25 cellular contexts compared by ENCODE assay signal in the genomic region with DNA sequence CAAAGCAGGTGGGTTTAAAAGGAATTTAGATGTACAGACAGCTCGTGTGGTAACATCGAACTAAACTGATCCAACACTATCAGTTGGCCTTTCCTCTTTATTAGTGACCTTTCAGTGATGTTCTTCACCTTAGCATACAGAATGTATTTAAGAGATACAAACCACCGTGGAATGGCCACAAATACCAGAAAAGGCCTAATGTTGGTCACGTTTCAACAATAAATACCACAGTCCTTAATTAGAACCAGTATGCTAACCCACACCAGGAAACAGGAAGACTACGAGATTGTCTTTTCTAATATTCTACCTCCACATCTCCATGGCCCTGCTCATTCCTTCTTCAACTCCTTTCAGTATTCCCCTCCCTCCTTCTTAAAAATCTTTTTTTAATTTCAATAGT. TPM values are rescaled to one million over a fixed set of nuclear protein-coding genes. Genes with fewer than 3 reads are reported as not detected.
DNase-seq lines count a peak whose midpoint lies in the region; ATAC-seq, FAIRE-seq and TF ChIP-seq lines count a peak whose summit lies in the region.
"Had no signal": no experiment of that assay in that cellular context is flagged by ENCODE, and none has a peak within 500 bp of the region (broad histone marks: within the 10 kb centered on the region; RNA-seq: fewer than 3 reads in every experiment).

No MANE protein-coding gene starts in this region.

- H3K4me3 ChIP-seq in BLaER1 (no peak overlapping the region), GM12878 (no peak overlapping the region)
- no peak overlapping the region for H3K4me3 ChIP-seq in CD4-positive, CD25-positive, alpha-beta regulatory T cell (ENCODE audit: low read depth, low read length)

- TF ChIP-seq CTCF in GM12878 (IDR thresholded peaks at IDR 0.05 in 2 of 3, conservative IDR thresholded peaks at IDR 0.05 in 1 of 3; ENCODE audit: control insufficient read depth in 2 of 3, extremely low read depth in 1 of 3, insufficient read depth in 1 of 3, low read depth in 3 of 3, low read length in 3 of 3) = no peak

- no peak overlapping the region for H2AFZ ChIP-seq in GM12878 (ENCODE audit: control insufficient read depth, low read depth, low read length)

- H3K9me3 ChIP-seq in BLaER1 (0 out of 2 replicates have a peak, but pooled peaks cover 4% of the 10 kb centered on the region), GM12878 (replicated peaks; ENCODE audit: control insufficient read depth, insufficient read depth, low read length) (no peaks in the 10 kb centered on the region)
- no peaks in the 10 kb centered on the region for H3K9me3 ChIP-seq in CD4-positive, CD25-positive, alpha-beta regulatory T cell (ENCODE audit: control insufficient read depth in 2 of 2, low read length in 2 of 2)

- H3K27me3 Mint-ChIP-seq in CD4-positive, CD25-positive, alpha-beta regulatory T cell = no peaks in the 10 kb centered on the region
- H3K27me3 Mint-ChIP-seq: CD4-positive, alpha-beta memory T cell; CD8-positive, alpha-beta memory T cell had no signal

- peak overlapping the region in 2 of 3 donors; percentile 37 to 54 for H3K27ac Mint-ChIP-seq in CD4-positive, CD25-positive, alpha-beta regulatory T cell
- H3K27ac Mint-ChIP-seq: B cell had no signal

- TF ChIP-seq RAD21 in GM12878 (IDR thresholded peaks at IDR 0.05; ENCODE audit: insufficient read depth, low read depth, low read length) = no peak

- no peak for DNase-seq in CD4-positive, CD25-positive, alpha-beta regulatory T cell
- DNase-seq in GM12878 (ENCODE audit: low read depth, low spot score) = no peak
- DNase-seq in NCI-H1105 treated with DMSO at 0.1 percent for 48 hours (lab: John Stamatoyannopoulos, UW) = no peak
- no peak for DNase-seq in left lobe of liver (ENCODE audit: low spot score)
- DNase-seq: 8988T; ACHN; AML-193; CD4-positive, alpha-beta memory T cell; CD8-positive, alpha-beta memory T cell; COR-L47; DMS 273 treated with DMSO at 0.1 percent for 48 hours; DMS153; DMS53; DMS79; DND-41; GF-D8 had no signal

- no peak for TF ChIP-seq POLR2A in GM12878 (IDR thresholded peaks at IDR 0.05; ENCODE audit: low read depth, low read length)

- H3K27me3 ChIP-seq in BLaER1 (no peaks in the 10 kb centered on the region), GM12878 (replicated peaks in 1 of 2; ENCODE audit: control insufficient read depth in 2 of 2, insufficient read depth in 2 of 2, low read length in 1 of 2) (no peaks in the 10 kb centered on the region; a peak in 1 of 4 replicates)
- H3K27me3 ChIP-seq in CD4-positive, CD25-positive, alpha-beta regulatory T cell (ENCODE audit: control insufficient read depth, insufficient read depth, low read length) = no peaks in the 10 kb centered on the region

- BruUV-seq in GM12878 (replicated peaks; lab: Mats Ljungman, UMichigan) = no TSS peak

- H3K9ac ChIP-seq in BLaER1 (no peak overlapping the region), GM12878 (ENCODE audit: control insufficient read depth, insufficient read depth, low read length) (no peak overlapping the region)

- H3K9me3 Mint-ChIP-seq in CD4-positive, CD25-positive, alpha-beta regulatory T cell = no peaks in the 10 kb centered on the region
- H3K9me3 Mint-ChIP-seq: CD4-positive, alpha-beta memory T cell; CD8-positive, alpha-beta memory T cell had no signal

- H4K20me1 ChIP-seq in BLaER1 = peaks cover 5% of the 10 kb centered on the region; the same call in 1 of the 2 replicates
- H4K20me1 ChIP-seq in GM12878 (ENCODE audit: control insufficient read depth, insufficient read depth) = no peaks in the 10 kb centered on the region

- H3K36me3 Mint-ChIP-seq in CD4-positive, CD25-positive, alpha-beta regulatory T cell = peaks cover 19% of the 10 kb centered on the region

- POLR2A ChIA-PET in GM12878 (lab: Charles Lee) = no interaction called here

- SMC1A ChIA-PET in GM12878 (lab: Charles Lee; ENCODE audit: uncharacterized antibody, unreplicated experiment) = interaction anchor here (1.1 kb wide), 1 partner anchor 13 kb away, joined by 3 read pairs; no protein-coding TSS in a partner anchor

- RAD21 ChIA-PET in GM12878 (lab: Charles Lee; ENCODE audit: unreplicated experiment) = no interaction called here

- H3K79me2 ChIP-seq in GM12878 (ENCODE audit: control insufficient read depth, insufficient read depth, low read length) = no peaks in the 10 kb centered on the region

- H3K36me3 ChIP-seq in BLaER1 = peaks cover 16% of the 10 kb centered on the region; the same call in 1 of the 2 replicates
- peaks cover 2% of the 10 kb centered on the region for H3K36me3 ChIP-seq in CD4-positive, CD25-positive, alpha-beta regulatory T cell (ENCODE audit: control insufficient read depth, insufficient read depth, low read length)
- H3K36me3 ChIP-seq in GM12878 (ENCODE audit: control insufficient read depth in 2 of 2, insufficient read depth in 2 of 2, low read length in 1 of 2) = no peaks in the 10 kb centered on the region

- no peak for FAIRE-seq in GM12878 (lab: Jason Lieb, UNC)
- FAIRE-seq: A204.1, G401.6, GM12892, GM18507 had no signal

- H3K4me1 ChIP-seq in BLaER1 (peaks cover 10% of the 10 kb centered on the region), GM12878 (ENCODE audit: control insufficient read depth, insufficient read depth, low read length) (no peaks in the 10 kb centered on the region)
- H3K4me1 ChIP-seq in CD4-positive, CD25-positive, alpha-beta regulatory T cell (ENCODE audit: control insufficient read depth, insufficient read depth, low read length, poor library complexity, severe bottlenecking) = no peaks in the 10 kb centered on the region

- ATAC-seq in CD4-positive, CD25-positive, alpha-beta regulatory T cell (ENCODE audit: low read depth in 2 of 2) = no peak
- ATAC-seq in GM12878 (no peak; the same call in 2 of the 3 replicates), left lobe of liver (no peak), HG03175 (IDR thresholded peaks at IDR 0.05; ENCODE audit: unreplicated experiment) (no peak), GM21737 (IDR thresholded peaks at IDR 0.05; ENCODE audit: unreplicated experiment) (no peak)

- H3K27ac ChIP-seq in BLaER1 = no peak overlapping the region
- no peak overlapping the region for H3K27ac ChIP-seq in CD4-positive, CD25-positive, alpha-beta regulatory T cell (ENCODE audit: insufficient read depth, low read length, poor library complexity, severe bottlenecking)
- no peak overlapping the region for H3K27ac ChIP-seq in GM12878 (ENCODE audit: control insufficient read depth, insufficient read depth)
- H3K27ac ChIP-seq: C4-2B had no signal

- H3K4me3 Mint-ChIP-seq in CD4-positive, CD25-positive, alpha-beta regulatory T cell = no peak overlapping the region
- H3K4me3 Mint-ChIP-seq: B cell; CD8-positive, alpha-beta memory T cell had no signal

- intact Hi-C loops in GM12878 (cut with micrococcal nuclease; ENCODE audit: unreplicated experiment) = no loop called here

- 27% methylated on average over 5 of the region's 5 CpGs for WGBS in GM12878 (ENCODE audit: insufficient coverage, insufficient replicate concordance, low lambda C conversion rate, missing lambda C conversion rate)

- H3K4me1 Mint-ChIP-seq in CD4-positive, CD25-positive, alpha-beta regulatory T cell = peaks cover 29 to 62% (median 46%) of the 10 kb centered on the region in 4 donors
- H3K4me1 Mint-ChIP-seq: B cell had no signal

- TF ChIP-seq EP300 in GM12878 (IDR thresholded peaks at IDR 0.05; ENCODE audit: borderline replicate concordance in 1 of 2, control insufficient read depth in 1 of 2, low read depth in 2 of 2, low read length in 2 of 2) = no peak

- in situ Hi-C loops in GM12878 (cut with MboI) = no loop called here

- CTCF ChIA-PET in GM12878 (lab: Yijun Ruan, JAX) = interaction anchor here (1.3 kb wide), 1 partner anchor 13 kb away, joined by 8 read pairs; no protein-coding TSS in a partner anchor

- H3K4me2 ChIP-seq in BLaER1 (peak overlapping the region; percentile 33), GM12878 (ENCODE audit: control insufficient read depth, insufficient read depth) (no peak overlapping the region)

TF ChIP-seq in GM12878, 131 proteins besides CTCF, POLR2A, EP300 and RAD21:
- TF ChIP-seq, protein P1, sequence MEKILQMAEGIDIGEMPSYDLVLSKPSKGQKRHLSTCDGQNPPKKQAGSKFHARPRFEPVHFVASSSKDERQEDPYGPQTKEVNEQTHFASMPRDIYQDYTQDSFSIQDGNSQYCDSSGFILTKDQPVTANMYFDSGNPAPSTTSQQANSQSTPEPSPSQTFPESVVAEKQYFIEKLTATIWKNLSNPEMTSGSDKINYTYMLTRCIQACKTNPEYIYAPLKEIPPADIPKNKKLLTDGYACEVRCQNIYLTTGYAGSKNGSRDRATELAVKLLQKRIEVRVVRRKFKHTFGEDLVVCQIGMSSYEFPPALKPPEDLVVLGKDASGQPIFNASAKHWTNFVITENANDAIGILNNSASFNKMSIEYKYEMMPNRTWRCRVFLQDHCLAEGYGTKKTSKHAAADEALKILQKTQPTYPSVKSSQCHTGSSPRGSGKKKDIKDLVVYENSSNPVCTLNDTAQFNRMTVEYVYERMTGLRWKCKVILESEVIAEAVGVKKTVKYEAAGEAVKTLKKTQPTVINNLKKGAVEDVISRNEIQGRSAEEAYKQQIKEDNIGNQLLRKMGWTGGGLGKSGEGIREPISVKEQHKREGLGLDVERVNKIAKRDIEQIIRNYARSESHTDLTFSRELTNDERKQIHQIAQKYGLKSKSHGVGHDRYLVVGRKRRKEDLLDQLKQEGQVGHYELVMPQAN (conservative IDR thresholded peaks at IDR 0.05) = no peak
- peak; percentile 35 to 66; a peak in 2 of 4 replicates for TF ChIP-seq BHLHE40 (IDR thresholded peaks at IDR 0.05; ENCODE audit: borderline replicate concordance in 1 of 2, low read depth in 2 of 2, low read length in 1 of 2)

RNA-seq across cellular contexts. Expression of a gene that starts 40.4 kb away (rescaled TPM):
- 79.4 TPM for total RNA-seq in CD4-positive, CD25-positive, alpha-beta regulatory T cell
- polyA plus RNA-seq in CD4-positive, CD25-positive, alpha-beta regulatory T cell = 10 to 100 TPM in 3 of 4 donors, 1 to 10 TPM in 1; 8.5 to 20.5 (median 14.0) TPM
- 53.9 and 71.0 TPM in 2 replicates for total RNA-seq in GM12878 (2013; cell fraction: nucleolus; rRNA removed)
- total RNA-seq in GM12878 (2014; rRNA removed) = 0.16 and 0.40 TPM in 2 replicates
- total RNA-seq in GM12878 (2014; rRNA removed; fragmentation: Illumina TruSeq; extraction: Trizol) = 0.31 and 0.37 TPM in 2 replicates
- total RNA-seq in GM12878 (2021) = 1.0 and 1.1 TPM in 2 replicates
- 0.05 TPM for polyA plus RNA-seq in GM12878 (2011; ENCODE audit: low read depth)
- 47.2 and 61.4 TPM in 2 replicates for polyA plus RNA-seq in GM12878 (2011; rRNA removed)
- polyA plus RNA-seq in GM12878 (2011; cell fraction: cytosol; rRNA removed) = 14.2 and 18.8 TPM in 2 replicates
- 81.8 and 82.7 TPM in 2 replicates for polyA plus RNA-seq in GM12878 (2011; cell fraction: nucleus; rRNA removed)
- polyA plus RNA-seq in GM12878 (2012) = 0.04 TPM in 2 replicates
- polyA plus RNA-seq in GM12878 (2014; fragmentation: Illumina TruSeq; extraction: Trizol) = 1.1 and 1.3 TPM in 2 replicates
- polyA plus RNA-seq in GM12878 (2014; fragmentation: Nextera tagmentation; extraction: Ambion mirVana) = under 1 TPM; 0.15 to 0.50 TPM
- 0.41 and 1.0 TPM in 2 replicates for polyA plus RNA-seq in GM12878 (2014; rRNA removed)
- under 1 TPM; 0.32 to 0.48 TPM for polyA plus RNA-seq in GM12878 (2016; fragmentation: Nextera tagmentation; extraction: Ambion mirVana)
- polyA minus RNA-seq in GM12878 (2011; rRNA and poly(A)+ RNA removed) = 37.2 and 134 TPM in 2 replicates
- polyA minus RNA-seq in GM12878 (2011; cell fraction: cytosol; rRNA and poly(A)+ RNA removed) = 16.3 and 19.9 TPM in 2 replicates
- polyA minus RNA-seq in GM12878 (2011; cell fraction: nucleus; rRNA and poly(A)+ RNA removed) = 17.2 and 28.0 TPM in 2 replicates
- total RNA-seq in left lobe of liver = 16.2 TPM
